Comparison of ENCODE assay signal across 8 cellular contexts in genomic region chr3:86051058-86051457, GRCh38.
"Had no signal": no experiment of that assay in that cellular context is flagged by ENCODE, and none has a peak within 500 bp of the region (broad histone marks: within the 10 kb centered on the region; RNA-seq: fewer than 3 reads in every experiment).

No MANE protein-coding gene starts in this region.

- H2AFZ ChIP-seq: GM23248 had no signal

- H3K4me3 ChIP-seq: GM23248, HAP-1 had no signal

- H3K4me1 ChIP-seq: HAP-1 had no signal

- ATAC-seq: HCT116 had no signal

- H3K36me3 ChIP-seq: HAP-1 had no signal

- DNase-seq: GM23248, GOT3, H7, HFFc6, IMR-90 had no signal

- H3K9me3 ChIP-seq: HAP-1 had no signal

- H3K9ac ChIP-seq: GM23248 had no signal

- H3K27ac ChIP-seq: GM23248, HL-60 had no signal
